8 cellular contexts compared by ENCODE assay signal in the genomic region with DNA sequence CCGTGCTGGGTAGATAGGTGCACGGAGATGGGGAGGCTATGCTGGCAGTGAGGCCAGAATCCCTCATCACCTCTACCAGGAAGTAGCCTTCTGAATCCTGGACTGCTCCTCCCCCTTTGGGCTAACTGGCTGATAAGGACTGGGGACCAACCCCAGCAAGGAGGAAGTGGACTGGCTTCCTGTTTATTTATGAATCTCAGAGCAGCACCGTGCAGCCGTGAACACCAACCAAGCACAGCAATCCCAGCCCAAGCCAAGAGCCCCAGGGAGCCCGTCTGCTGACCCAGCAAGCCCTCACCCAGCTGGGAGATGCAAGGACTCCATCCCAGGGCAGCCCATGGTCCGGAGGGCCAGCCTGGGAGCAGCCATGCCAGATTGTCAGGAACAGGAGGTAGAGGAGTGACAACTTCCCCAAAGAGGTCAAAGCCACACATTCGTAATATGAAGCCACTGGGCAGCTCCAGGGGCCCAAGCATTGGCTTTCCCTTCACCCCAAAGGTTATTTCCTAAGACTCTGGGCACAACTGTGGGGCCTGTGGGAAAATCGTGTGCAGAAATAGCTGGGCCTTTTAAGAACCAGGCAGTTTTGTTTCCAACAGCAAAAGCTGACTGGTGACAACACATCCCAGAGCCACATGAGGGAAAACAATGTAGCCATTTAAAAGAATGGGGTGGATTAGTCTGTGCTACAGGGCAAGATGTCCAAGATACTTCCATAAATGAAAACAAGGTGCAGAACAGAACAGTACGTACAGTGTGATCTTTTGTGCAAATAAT. TPM values are rescaled to one million over a fixed set of nuclear protein-coding genes. Genes with fewer than 3 reads are reported as not detected.
DNase-seq lines count a peak whose midpoint lies in the region; TF ChIP-seq lines count a peak whose summit lies in the region.

No MANE protein-coding gene starts in this region.

- peak overlapping the region; percentile 24 to 89 (median 72) for H3K27ac ChIP-seq in skin epidermis
- no peak overlapping the region for H3K27ac ChIP-seq in hepatocyte
- no peak overlapping the region for H3K27ac ChIP-seq in smooth muscle cell (ENCODE audit: low read depth)

- H3K4me2 ChIP-seq in hepatocyte (no peak overlapping the region), smooth muscle cell (no peak overlapping the region)

- no peaks in the 10 kb centered on the region for H3K36me3 ChIP-seq in hepatocyte (replicated peaks; ENCODE audit: insufficient read depth, low read depth)
- H3K36me3 ChIP-seq in smooth muscle cell (ENCODE audit: low read depth), result no peaks in the 10 kb centered on the region

- TF ChIP-seq CTCF in hepatocyte (IDR thresholded peaks at IDR 0.05; ENCODE audit: poor library complexity) (no peak), smooth muscle cell (IDR thresholded peaks at IDR 0.05; ENCODE audit: borderline replicate concordance, insufficient read depth, poor library complexity, severe bottlenecking) (no peak)

- no peak overlapping the region for H3K9ac ChIP-seq in smooth muscle cell (ENCODE audit: low read depth)

- H4K20me1 ChIP-seq in hepatocyte (ENCODE audit: insufficient read depth, poor library complexity, severe bottlenecking), result no peaks in the 10 kb centered on the region
- no peaks in the 10 kb centered on the region for H4K20me1 ChIP-seq in smooth muscle cell (ENCODE audit: low read depth)

- H2AFZ ChIP-seq in hepatocyte (no peak overlapping the region), smooth muscle cell (ENCODE audit: low read depth) (no peak overlapping the region)

- H3K4me3 ChIP-seq in skin epidermis (no peak overlapping the region), hepatocyte (no peak overlapping the region), smooth muscle cell (no peak overlapping the region)

- H3K27me3 ChIP-seq in hepatocyte, result no peaks in the 10 kb centered on the region
- H3K27me3 ChIP-seq in smooth muscle cell (ENCODE audit: low read depth), result no peaks in the 10 kb centered on the region

- no peaks in the 10 kb centered on the region for H3K9me2 ChIP-seq in hepatocyte (replicated peaks; ENCODE audit: insufficient read depth)

- no peaks in the 10 kb centered on the region for H3K9me3 ChIP-seq in hepatocyte (ENCODE audit: low read depth)
- H3K9me3 ChIP-seq in smooth muscle cell (replicated peaks; ENCODE audit: low read depth), result no peaks in the 10 kb centered on the region

- no peaks in the 10 kb centered on the region for H3F3A ChIP-seq in smooth muscle cell (ENCODE audit: low read depth)

- no peaks in the 10 kb centered on the region for H3K4me1 ChIP-seq in hepatocyte (ENCODE audit: insufficient read depth)
- H3K4me1 ChIP-seq in smooth muscle cell (ENCODE audit: low read depth), result no peaks in the 10 kb centered on the region

- no peaks in the 10 kb centered on the region for H3K79me2 ChIP-seq in hepatocyte
- H3K79me2 ChIP-seq in smooth muscle cell (ENCODE audit: low read depth), result no peaks in the 10 kb centered on the region

- 73% methylated on average over 9 of the region's 9 CpGs for WGBS in hepatocyte (ENCODE audit: low lambda C conversion rate, missing lambda C conversion rate)
- WGBS in smooth muscle cell (ENCODE audit: low lambda C conversion rate), result 79% methylated on average over 9 of the region's 9 CpGs

- peak; percentile 65 for DNase-seq in activated CD8-positive, alpha-beta memory T cell treated with anti-CD3 and anti-CD28 coated beads for 24 hours
- DNase-seq in activated CD8-positive, alpha-beta memory T cell treated with anti-CD3 and anti-CD28 coated beads, Interleukin-2, amount 50 U/mL, for 4 hours, result no peak
- DNase-seq in SKM-1 (lab: John Stamatoyannopoulos, UW; ENCODE audit: unreplicated experiment) (peak; percentile 89), glomerular visceral epithelial cell (ENCODE audit: extremely low spot score) (peak; percentile 15), hepatocyte (ENCODE audit: low spot score) (no peak), smooth muscle cell (lab: John Stamatoyannopoulos, UW; ENCODE audit: unreplicated experiment) (no peak), SHP77 treated with DMSO at 0.1 percent for 48 hours (lab: John Stamatoyannopoulos, UW) (no peak)

RNA-seq across cellular contexts. Expression of gene PHB1, which starts 23.9 kb away (rescaled TPM):
- total RNA-seq in hepatocyte, result 114 and 141 TPM in 2 replicates
- 168 and 171 TPM in 2 replicates for polyA plus RNA-seq in hepatocyte
- 80.8 and 90.1 TPM in 2 replicates for total RNA-seq in smooth muscle cell
- 181 and 184 TPM in 2 replicates for polyA plus RNA-seq in smooth muscle cell

RNA-seq across cellular contexts. Expression of gene ZNF652, which starts 28.7 kb away (rescaled TPM):
- total RNA-seq in hepatocyte (46.2 and 55.6 TPM in 2 replicates), smooth muscle cell (42.5 and 48.8 TPM in 2 replicates)
- polyA plus RNA-seq in hepatocyte (18.5 and 23.0 TPM in 2 replicates), smooth muscle cell (18.3 and 27.4 TPM in 2 replicates)

Comparison
In these comparisons a context has a peak if more than half of its experiments do, and no peak if none do; other contexts are left out.
1. DNase-seq: peak in activated CD8-positive, alpha-beta memory T cell treated with anti-CD3 and anti-CD28 coated beads for 24 hours (single experiment), SKM-1 (single experiment) and glomerular visceral epithelial cell (single experiment); none in activated CD8-positive, alpha-beta memory T cell treated with anti-CD3 and anti-CD28 coated beads, Interleukin-2, amount 50 U/mL, for 4 hours (single experiment), hepatocyte (single experiment), smooth muscle cell (single experiment) and SHP77 treated with DMSO at 0.1 percent for 48 hours (single experiment).
2. H3K27ac ChIP-seq: peak in skin epidermis (21 of 21); none in hepatocyte (single experiment) and smooth muscle cell (single experiment).